9 cellular contexts compared by ENCODE assay signal in genomic region chr2:10900216-10901109, GRCh38. TPM values are rescaled to one million over a fixed set of nuclear protein-coding genes. Genes with fewer than 3 reads are reported as not detected.
DNase-seq lines count a peak whose midpoint lies in the region; ATAC-seq and TF ChIP-seq lines count a peak whose summit lies in the region.
"Had no signal": no experiment of that assay in that cellular context is flagged by ENCODE, and none has a peak within 500 bp of the region (broad histone marks: within the 10 kb centered on the region; RNA-seq: fewer than 3 reads in every experiment).

No MANE protein-coding gene starts in this region.

- no peak for ATAC-seq in HG02642 (IDR thresholded peaks at IDR 0.05; ENCODE audit: poor library complexity, unreplicated experiment)

- in situ Hi-C loops in transverse colon (cut with MboI; ENCODE audit: low pct_ligation_motif_present in 1 of 4, low pct_unique_long_range_greater_than_20kb in 1 of 4, low sequenced_read_pairs in 3 of 4), result loop anchor here in 1 of 4 donors (10.0 kb wide), 1 partner anchor 66 kb away; no protein-coding TSS in a partner anchor

- H3K4me3 ChIP-seq in choroid plexus epithelial cell (ENCODE audit: low read depth, low read length), result no peak overlapping the region
- H3K4me3 ChIP-seq in transverse colon, result no peak overlapping the region
- H3K4me3 ChIP-seq: right atrium auricular region had no signal

- H3K4me1 ChIP-seq in transverse colon, result peaks cover 0 to 10% (median 3%) of the 10 kb centered on the region in 4 donors

- whole genome bisulfite sequencing in transverse colon (ENCODE audit: low coverage in 1 of 2), 2 donors, result 73 to 76% methylated on average over 7 to 10 of the region's 10 CpGs

- no peak for TF ChIP-seq EP300 in transverse colon (IDR thresholded peaks at IDR 0.05; ENCODE audit: low read depth)

- peak overlapping the region in 3 of 4 donors; percentile 30 to 54 (median 47) for H3K27ac ChIP-seq in transverse colon
- H3K27ac ChIP-seq: right atrium auricular region had no signal

- no peaks in the 10 kb centered on the region for H3K36me3 ChIP-seq in transverse colon
- H3K36me3 ChIP-seq: right atrium auricular region had no signal

- TF ChIP-seq CTCF in choroid plexus epithelial cell (conservative IDR thresholded peaks at IDR 0.05; ENCODE audit: low read depth, low read length), result peak; percentile 48
- peak; percentile 24 to 64 (median 33) for TF ChIP-seq CTCF in transverse colon (IDR thresholded peaks at IDR 0.05)

- no peak for TF ChIP-seq POLR2A in transverse colon (IDR thresholded peaks at IDR 0.05)

- intact Hi-C loops in transverse colon (cut with DNase I; ENCODE audit: low total_unique reads), result no loop called here

- no peaks in the 10 kb centered on the region for H3K27me3 ChIP-seq in transverse colon
- H3K27me3 ChIP-seq: right atrium auricular region had no signal

- DNase-seq in activated effector memory CD4-positive, alpha-beta T cell treated with anti-CD3 and anti-CD28 coated beads, Interleukin-2, amount 50 U/mL, for 16 hours, result peak; percentile 57
- no peak for DNase-seq in activated effector memory CD4-positive, alpha-beta T cell treated with Interleukin-2 at 50 U/mL for 16 hours
- DNase-seq in NCI-H2227 (lab: John Stamatoyannopoulos, UW; ENCODE audit: unreplicated experiment) (peak; percentile 27), choroid plexus epithelial cell (ENCODE audit: low read depth) (no peak), transverse colon (peak; percentile 62), NCI-H187 treated with DMSO at 0.1 percent for 48 hours (lab: John Stamatoyannopoulos, UW) (no peak), amygdala (lab: John Stamatoyannopoulos, UW) (no peak)

- H3K9me3 ChIP-seq in transverse colon, result no peaks in the 10 kb centered on the region
- H3K9me3 ChIP-seq: right atrium auricular region had no signal

RNA-seq across cellular contexts. Expression of gene KCNF1, which starts 11.3 kb away (rescaled TPM):
- total RNA-seq in transverse colon, result under 1 TPM in 1 of 4 donors, not detected in 3; 0.27 TPM

Comparison
In these comparisons a context has a peak if more than half of its experiments do, and no peak if none do; other contexts are left out.
1. DNase-seq: peak in activated effector memory CD4-positive, alpha-beta T cell treated with anti-CD3 and anti-CD28 coated beads, Interleukin-2, amount 50 U/mL, for 16 hours (single experiment), NCI-H2227 (single experiment) and transverse colon (single experiment); none in activated effector memory CD4-positive, alpha-beta T cell treated with Interleukin-2 at 50 U/mL for 16 hours (single experiment), choroid plexus epithelial cell (single experiment), NCI-H187 treated with DMSO at 0.1 percent for 48 hours (single experiment) and amygdala (0 of 56).